ENCODE assay signal across 38 cellular contexts in genomic region chr12:28606967-28607557, GRCh38.
"Had no signal": no experiment of that assay in that cellular context is flagged by ENCODE, and none has a peak within 500 bp of the region (broad histone marks: within the 10 kb centered on the region; RNA-seq: fewer than 3 reads in every experiment).

No MANE protein-coding gene starts in this region.

- H3K27ac ChIP-seq: adrenal gland, ascending aorta, body of pancreas, brain microvascular endothelial cell, breast epithelium, cardiac muscle cell had no signal

- H3K36me3 Mint-ChIP-seq: activated naive CD4-positive, alpha-beta T cell treated with anti-CD3 and anti-CD28 coated beads, Interleukin-2, amount 10 ng/mL, durations not matched to agents 7 days and 5 days; activated naive CD4-positive, alpha-beta T cell treated with anti-CD3 and anti-CD28 coated beads, Interleukin-2, amount 50 U/mL, for 24 hours; activated naive CD8-positive, alpha-beta T cell treated with anti-CD3 and anti-CD28 coated beads for 36 hours; activated naive CD8-positive, alpha-beta T cell treated with anti-CD3 and anti-CD28 coated beads, Interleukin-2, amount 10 ng/mL, durations not matched to agents 7 days and 5 days; brain had no signal

- H3K27ac Mint-ChIP-seq: activated naive CD4-positive, alpha-beta T cell treated with anti-CD3 and anti-CD28 coated beads for 36 hours; activated naive CD4-positive, alpha-beta T cell treated with anti-CD3 and anti-CD28 coated beads, Interleukin-2, amount 10 ng/mL, durations not matched to agents 7 days and 5 days; activated naive CD4-positive, alpha-beta T cell treated with anti-CD3 and anti-CD28 coated beads, Interleukin-2, amount 50 U/mL, for 24 hours; activated naive CD4-positive, alpha-beta T cell treated with anti-CD3 and anti-CD28 coated beads, Interleukin-2, amount 50 U/mL, for 72 hours; activated naive CD8-positive, alpha-beta T cell; activated naive CD8-positive, alpha-beta T cell treated with anti-CD3 and anti-CD28 coated beads for 36 hours; activated naive CD8-positive, alpha-beta T cell treated with anti-CD3 and anti-CD28 coated beads, Interleukin-2, amount 10 ng/mL, durations not matched to agents 7 days and 5 days; activated naive CD8-positive, alpha-beta T cell treated with anti-CD3 and anti-CD28 coated beads, Interleukin-2, amount 50 U/mL, for 24 hours; activated T-cell treated with anti-CD3 and anti-CD28 coated beads, Interleukin-2, amount 50 U/mL, for 24 hours; activated T-cell treated with anti-CD3 and anti-CD28 coated beads, Interleukin-2, amount 50 U/mL, for 72 hours; activated T-helper 1 cell treated with anti-CD3 and anti-CD28 coated beads, Interleukin-12 subunit alpha, Interleukin-12 subunit beta, Interleukin-2, Interleukin-4 antibody, amounts not matched to agents 30 ng/mL and 10 ng/mL and 1 ng/mL, durations not matched to agents 14 hours and 24 hours and 36 hours; activated T-helper 17 cell treated with anti-CD3 and anti-CD28 coated beads, Interleukin-2, amount 50 U/mL, for 72 hours; activated T-helper 2 cell treated with anti-CD3 and anti-CD28 coated beads, Interferon-gamma antibody, Interleukin-2, Interleukin-4, amounts not matched to agents 10 μg/mL and 5 μg/mL and 100 μg/mL, durations not matched to agents 14 hours and 24 hours and 36 hours; brain had no signal

- H3K4me3 Mint-ChIP-seq: activated naive CD4-positive, alpha-beta T cell treated with anti-CD3 and anti-CD28 coated beads for 36 hours; activated naive CD4-positive, alpha-beta T cell treated with anti-CD3 and anti-CD28 coated beads, Interleukin-2, amount 10 ng/mL, durations not matched to agents 7 days and 5 days; activated naive CD4-positive, alpha-beta T cell treated with anti-CD3 and anti-CD28 coated beads, Interleukin-2, amount 50 U/mL, for 24 hours; activated naive CD8-positive, alpha-beta T cell; activated naive CD8-positive, alpha-beta T cell treated with anti-CD3 and anti-CD28 coated beads for 36 hours; activated naive CD8-positive, alpha-beta T cell treated with anti-CD3 and anti-CD28 coated beads, Interleukin-2, amount 10 ng/mL, durations not matched to agents 7 days and 5 days; activated naive CD8-positive, alpha-beta T cell treated with anti-CD3 and anti-CD28 coated beads, Interleukin-2, amount 50 U/mL, for 24 hours; activated T-cell treated with anti-CD3 and anti-CD28 coated beads, Interleukin-2, amount 50 U/mL, for 24 hours; activated T-cell treated with anti-CD3 and anti-CD28 coated beads, Interleukin-2, amount 50 U/mL, for 4 hours; activated T-cell treated with anti-CD3 and anti-CD28 coated beads, Interleukin-2, amount 50 U/mL, for 72 hours; activated T-helper 1 cell treated with anti-CD3 and anti-CD28 coated beads, Interleukin-12 subunit alpha, Interleukin-12 subunit beta, Interleukin-2, Interleukin-4 antibody, amounts not matched to agents 30 ng/mL and 10 ng/mL and 1 ng/mL, durations not matched to agents 14 hours and 24 hours and 36 hours; activated T-helper 17 cell treated with anti-CD3 and anti-CD28 coated beads, Interleukin-2, amount 50 U/mL, for 72 hours; brain; central memory CD8-positive, alpha-beta T cell had no signal

- H3K4me3 ChIP-seq: adrenal gland, ascending aorta, body of pancreas, breast epithelium, cardiac muscle cell had no signal

- H3K27me3 ChIP-seq: adrenal gland, ascending aorta, body of pancreas, brain microvascular endothelial cell, breast epithelium, cardiac muscle cell had no signal

- H3K4me1 ChIP-seq: adrenal gland, ascending aorta, body of pancreas, breast epithelium had no signal

- ATAC-seq: activated naive CD4-positive, alpha-beta T cell treated with anti-CD3 and anti-CD28 coated beads, Interleukin-2, amount 50 U/mL, for 72 hours; activated naive CD8-positive, alpha-beta T cell treated with anti-CD3 and anti-CD28 coated beads, Interleukin-2, amount 50 U/mL, for 24 hours; activated T-cell treated with anti-CD3 and anti-CD28 coated beads, Interleukin-2, amount 50 U/mL, for 4 hours; activated T-cell treated with anti-CD3 and anti-CD28 coated beads, Interleukin-2, amount 50 U/mL, for 72 hours; activated T-helper 17 cell treated with anti-CD3 and anti-CD28 coated beads, Interleukin-2, amount 50 U/mL, for 72 hours; body of pancreas had no signal

- H3K9me3 ChIP-seq: adrenal gland had no signal

- H3K27me3 Mint-ChIP-seq: brain had no signal

- H3K4me1 Mint-ChIP-seq: activated naive CD4-positive, alpha-beta T cell treated with anti-CD3 and anti-CD28 coated beads, Interleukin-2, amount 50 U/mL, for 24 hours; activated naive CD8-positive, alpha-beta T cell treated with anti-CD3 and anti-CD28 coated beads, Interleukin-2, amount 50 U/mL, for 24 hours; activated T-helper 17 cell treated with anti-CD3 and anti-CD28 coated beads, Interleukin-2, amount 50 U/mL, for 72 hours; central memory CD8-positive, alpha-beta T cell had no signal

- DNase-seq: activated effector memory CD4-positive, alpha-beta T cell treated with anti-CD3 and anti-CD28 coated beads, Interleukin-2, amount 50 U/mL, for 16 hours; activated effector memory CD4-positive, alpha-beta T cell treated with Interleukin-2 at 50 U/mL for 16 hours; activated gamma-delta T cell; activated gamma-delta T cell treated with Interleukin-2 at 50 U/mL for 16 hours; activated naive CD4-positive, alpha-beta T cell; activated naive CD4-positive, alpha-beta T cell treated with anti-CD3 and anti-CD28 coated beads for 36 hours; activated naive CD4-positive, alpha-beta T cell treated with anti-CD3 and anti-CD28 coated beads, Interleukin-2, amount 10 ng/mL, durations not matched to agents 7 days and 5 days; activated naive CD4-positive, alpha-beta T cell treated with anti-CD3 and anti-CD28 coated beads, Interleukin-2, amount 50 U/mL, for 16 hours; activated naive CD4-positive, alpha-beta T cell treated with Interleukin-2 at 50 U/mL for 16 hours; activated naive CD8-positive, alpha-beta T cell treated with anti-CD3 and anti-CD28 coated beads for 36 hours; activated naive CD8-positive, alpha-beta T cell treated with anti-CD3 and anti-CD28 coated beads, Interleukin-2, amount 10 ng/mL, durations not matched to agents 7 days and 5 days; activated naive CD8-positive, alpha-beta T cell treated with anti-CD3 and anti-CD28 coated beads, Interleukin-2, amount 50 U/mL, for 24 hours; activated T-cell treated with anti-CD3 and anti-CD28 coated beads, Interleukin-2, amount 50 U/mL, for 1 hour; activated T-cell treated with anti-CD3 and anti-CD28 coated beads, Interleukin-2, amount 50 U/mL, for 24 hours; activated T-cell treated with anti-CD3 and anti-CD28 coated beads, Interleukin-2, amount 50 U/mL, for 4 hours; activated T-cell treated with anti-CD3 and anti-CD28 coated beads, Interleukin-2, amount 50 U/mL, for 48 hours; activated T-cell treated with anti-CD3 and anti-CD28 coated beads, Interleukin-2, amount 50 U/mL, for 72 hours; adrenal gland; amniotic stem cell; amygdala; anterior cingulate cortex; aorta; body of pancreas; brain microvascular endothelial cell; caudate nucleus; central memory CD4-positive, alpha-beta T cell; cerebellar nuclear complex had no signal

- H3K36me3 ChIP-seq: adrenal gland, ascending aorta, brain microvascular endothelial cell, breast epithelium, cardiac muscle cell had no signal
